Comparison of ENCODE assay signal across 28 cellular contexts in genomic region chr18:48569915-48570264, GRCh38. TPM values are rescaled to one million over a fixed set of nuclear protein-coding genes. Genes with fewer than 3 reads are reported as not detected.
A peak's percentile ranks its signal among the peaks of the same experiment; 100 is the strongest.
DNase-seq lines count a peak whose midpoint lies in the region; ATAC-seq lines count a peak whose summit lies in the region.
"Had no signal": no experiment of that assay in that cellular context is flagged by ENCODE, and none has a peak within 500 bp of the region (broad histone marks: within the 10 kb centered on the region; RNA-seq: fewer than 3 reads in every experiment).

No MANE protein-coding gene starts in this region.

- intact Hi-C loops in activated CD4-positive, alpha-beta memory T cell treated with anti-CD3 and anti-CD28 coated beads for 36 hours (cut with micrococcal nuclease): no loop called here

- H3K9me3 Mint-ChIP-seq in activated CD4-positive, alpha-beta memory T cell treated with anti-CD3 and anti-CD28 coated beads for 36 hours: no peaks in the 10 kb centered on the region
- H3K9me3 Mint-ChIP-seq: activated B cell treated with CpG ODN at 0.5 μM for 24 hours; activated T-cell treated with anti-CD3 and anti-CD28 coated beads, Interleukin-2, amount 50 U/mL, for 24 hours had no signal

- peak overlapping the region; percentile 91 for H3K27ac ChIP-seq in subcutaneous abdominal adipose tissue (ENCODE audit: low read depth, low read length)
- H3K27ac ChIP-seq: colonic mucosa, neural progenitor cell, right atrium auricular region, vagina had no signal

- no peaks in the 10 kb centered on the region for H3K27me3 Mint-ChIP-seq in activated CD4-positive, alpha-beta memory T cell treated with anti-CD3 and anti-CD28 coated beads for 36 hours
- H3K27me3 Mint-ChIP-seq: activated B cell treated with CpG ODN at 0.5 μM for 24 hours; activated CD4-positive, alpha-beta T cell treated with anti-CD3 and anti-CD28 coated beads, Interleukin-2, amount 10 ng/mL, durations not matched to agents 7 days and 5 days; activated naive CD8-positive, alpha-beta T cell had no signal

- no peak overlapping the region for H3K4me3 ChIP-seq in subcutaneous abdominal adipose tissue (ENCODE audit: low read depth in 1 of 5, low read length in 5 of 5)
- H3K4me3 ChIP-seq: colonic mucosa, neural progenitor cell, right atrium auricular region, thoracic aorta, vagina had no signal

- CTCF ChIA-PET in activated CD4-positive, alpha-beta memory T cell treated with anti-CD3 and anti-CD28 coated beads for 36 hours (lab: Charles Lee): no interaction called here

- H3K36me3 Mint-ChIP-seq in activated CD4-positive, alpha-beta memory T cell treated with anti-CD3 and anti-CD28 coated beads for 36 hours: no peaks in the 10 kb centered on the region
- H3K36me3 Mint-ChIP-seq: activated naive CD8-positive, alpha-beta T cell; T-cell had no signal

- peak; percentile 31 for DNase-seq in DMS153 treated with DMSO at 0.1 percent for 48 hours (lab: John Stamatoyannopoulos, UW; ENCODE audit: unreplicated experiment)
- peak; percentile 75 for DNase-seq in NCI-H2227 treated with DMSO at 0.1 percent for 48 hours (lab: John Stamatoyannopoulos, UW)
- DNase-seq in left lobe of liver (ENCODE audit: low spot score): peak; percentile 63
- no peak for DNase-seq in NCI-H510A (lab: John Stamatoyannopoulos, UW)
- no peak for DNase-seq in activated CD4-positive, alpha-beta memory T cell treated with anti-CD3 and anti-CD28 coated beads for 36 hours
- no peak for DNase-seq in KBM-7
- DNase-seq: activated B cell treated with CpG ODN at 0.5 μM for 24 hours; activated CD4-positive, alpha-beta T cell treated with anti-CD3 and anti-CD28 coated beads, Interleukin-2, amount 10 ng/mL, durations not matched to agents 7 days and 5 days; activated effector memory CD4-positive, alpha-beta T cell treated with anti-CD3 and anti-CD28 coated beads, Interleukin-2, amount 50 U/mL, for 16 hours; activated T-cell treated with anti-CD3 and anti-CD28 coated beads, Interleukin-2, amount 50 U/mL, for 24 hours; anterior cingulate cortex; BE2C; colonic mucosa; effector CD4-positive, alpha-beta T cell; hippocampal formation; left colon; NCI-H1694 treated with DMSO at 0.1 percent for 48 hours; OCI-M1; stimulated activated CD4-positive, alpha-beta T cell treated with anti-CD3 and anti-CD28 coated beads, Interleukin-1b, Interleukin-23, amount 100 ng/mL, for 48 hours; stimulated activated naive CD8-positive, alpha-beta T cell treated with anti-CD3 and anti-CD28 coated beads, Interleukin-15, Interleukin-2, amounts not matched to agents 100 U/mL and 50 U/mL, for 24 hours; T-cell had no signal

- no peaks in the 10 kb centered on the region for H3K27me3 ChIP-seq in subcutaneous abdominal adipose tissue (ENCODE audit: control insufficient read depth in 5 of 5, insufficient read depth in 4 of 5, low read length in 5 of 5)
- H3K27me3 ChIP-seq: BE2C, colonic mucosa, neural progenitor cell, right atrium auricular region, vagina had no signal

- no peak overlapping the region for H3K4me3 Mint-ChIP-seq in activated CD4-positive, alpha-beta memory T cell treated with anti-CD3 and anti-CD28 coated beads for 36 hours
- H3K4me3 Mint-ChIP-seq: activated B cell treated with CpG ODN at 0.5 μM for 24 hours; activated CD4-positive, alpha-beta T cell treated with anti-CD3 and anti-CD28 coated beads, Interleukin-2, amount 10 ng/mL, durations not matched to agents 7 days and 5 days; activated naive CD8-positive, alpha-beta T cell; activated T-cell treated with anti-CD3 and anti-CD28 coated beads, Interleukin-2, amount 50 U/mL, for 24 hours; neural progenitor cell; T-cell had no signal

- peak; percentile 49 for ATAC-seq in left lobe of liver
- ATAC-seq: HCT116; left colon; stimulated activated naive CD8-positive, alpha-beta T cell treated with anti-CD3 and anti-CD28 coated beads, Interleukin-15, Interleukin-2, amounts not matched to agents 100 U/mL and 50 U/mL, for 24 hours; T-cell had no signal

- H3K9me3 ChIP-seq in subcutaneous abdominal adipose tissue (ENCODE audit: control insufficient read depth in 5 of 5, low read length in 5 of 5): no peaks in the 10 kb centered on the region
- H3K9me3 ChIP-seq: BE2C, colonic mucosa, right atrium auricular region, thoracic aorta, vagina had no signal

- H3K4me1 Mint-ChIP-seq in activated CD4-positive, alpha-beta memory T cell treated with anti-CD3 and anti-CD28 coated beads for 36 hours (ENCODE audit: low read depth): no peaks in the 10 kb centered on the region
- H3K4me1 Mint-ChIP-seq: activated B cell treated with CpG ODN at 0.5 μM for 24 hours; activated CD4-positive, alpha-beta T cell treated with anti-CD3 and anti-CD28 coated beads, Interleukin-2, amount 10 ng/mL, durations not matched to agents 7 days and 5 days; T-cell had no signal

- H3K36me3 ChIP-seq in subcutaneous abdominal adipose tissue (ENCODE audit: control insufficient read depth in 5 of 5, insufficient read depth in 5 of 5, low read length in 5 of 5): no peaks in the 10 kb centered on the region
- H3K36me3 ChIP-seq: BE2C, colonic mucosa, neural progenitor cell, right atrium auricular region, thoracic aorta, vagina had no signal

- H3K4me1 ChIP-seq in subcutaneous abdominal adipose tissue (ENCODE audit: control insufficient read depth in 5 of 5, insufficient read depth in 5 of 5, low read length in 5 of 5): peaks cover 7 to 74% (median 48%) of the 10 kb centered on the region in 5 donors
- H3K4me1 ChIP-seq: colonic mucosa, vagina had no signal

- in situ Hi-C loops in KBM-7 (cut with MboI; ENCODE audit: low pct_unique_long_range_greater_than_20kb, low sequenced_read_pairs): no loop called here

- POLR2A ChIA-PET in activated CD4-positive, alpha-beta memory T cell treated with anti-CD3 and anti-CD28 coated beads for 36 hours (lab: Charles Lee): no interaction called here

- peak overlapping the region in 2 of 5 donors; percentile 20 to 79 for H3K9ac ChIP-seq in subcutaneous abdominal adipose tissue (ENCODE audit: low read length in 5 of 5)
- H3K9ac ChIP-seq: neural progenitor cell had no signal

- H3K27ac Mint-ChIP-seq in activated CD4-positive, alpha-beta memory T cell treated with anti-CD3 and anti-CD28 coated beads for 36 hours: no peak overlapping the region
- H3K27ac Mint-ChIP-seq: activated B cell treated with CpG ODN at 0.5 μM for 24 hours; activated CD4-positive, alpha-beta T cell treated with anti-CD3 and anti-CD28 coated beads, Interleukin-2, amount 10 ng/mL, durations not matched to agents 7 days and 5 days; activated naive CD8-positive, alpha-beta T cell; activated T-cell treated with anti-CD3 and anti-CD28 coated beads, Interleukin-2, amount 50 U/mL, for 24 hours; T-cell had no signal

RNA-seq across cellular contexts. Expression of gene CTIF, which starts 31.1 kb away (rescaled TPM):
- 74.4 TPM for total RNA-seq in left lobe of liver
- total RNA-seq in activated CD4-positive, alpha-beta memory T cell treated with anti-CD3 and anti-CD28 coated beads for 36 hours: 1 to 10 TPM; 4.6 to 5.8 TPM

Comparison
In these comparisons a context has a peak if more than half of its experiments do, and no peak if none do; other contexts are left out.
1. DNase-seq: peak in DMS153 treated with DMSO at 0.1 percent for 48 hours (single experiment), NCI-H2227 treated with DMSO at 0.1 percent for 48 hours (single experiment) and left lobe of liver (single experiment); none in NCI-H510A (single experiment), activated CD4-positive, alpha-beta memory T cell treated with anti-CD3 and anti-CD28 coated beads for 36 hours (single experiment) and KBM-7 (single experiment).
2. RNA of gene CTIF, which starts 31.1 kb away (total RNA-seq): 74.4 TPM in left lobe of liver (single experiment); 4.6 to 5.8 TPM in activated CD4-positive, alpha-beta memory T cell treated with anti-CD3 and anti-CD28 coated beads for 36 hours; every median in the first group is over 10 times any median in the second.